In the genomic region with DNA sequence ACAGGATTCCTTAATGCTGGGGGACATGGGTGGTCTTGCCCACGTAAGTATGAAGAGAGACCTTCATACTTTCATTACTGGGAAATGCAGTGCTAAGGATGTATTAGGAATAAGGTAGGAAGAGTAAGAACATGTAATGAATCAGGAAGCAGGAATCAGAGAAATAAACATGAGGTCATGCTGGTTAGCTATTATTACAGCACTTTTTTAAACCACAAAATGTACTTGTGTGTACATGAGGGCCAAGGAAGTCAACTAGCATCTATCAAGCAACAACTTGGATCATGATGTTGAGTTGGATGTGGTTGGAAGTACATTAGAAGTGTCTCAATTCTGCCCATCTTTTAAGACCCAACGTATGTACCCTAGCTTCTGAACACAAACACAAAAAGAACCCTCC, we compare ENCODE assay signal across 25 cellular contexts.
"Had no signal": no experiment of that assay in that cellular context is flagged by ENCODE, and none has a peak within 500 bp of the region (broad histone marks: within the 10 kb centered on the region; RNA-seq: fewer than 3 reads in every experiment).

No MANE protein-coding gene starts in this region.

- H3K4me3 ChIP-seq: transverse colon, uterus had no signal

- DNase-seq: activated CD4-positive, alpha-beta T cell treated with anti-CD3 and anti-CD28 coated beads, Interleukin-2, amount 50 U/mL, for 4 hours; activated CD8-positive, alpha-beta memory T cell treated with anti-CD3 and anti-CD28 coated beads for 24 hours; activated CD8-positive, alpha-beta memory T cell treated with anti-CD3 and anti-CD28 coated beads, Interleukin-2, amount 50 U/mL, for 4 hours; activated T-cell treated with anti-CD3 and anti-CD28 coated beads, Interleukin-2, amount 50 U/mL, for 24 hours; amniotic stem cell; cerebellar nuclear complex; cortex of kidney; endodermal cell; immature natural killer cell; left cardiac atrium; nephron progenitor cell; nucleus accumbens; stimulated activated CD4-positive, alpha-beta T cell treated with anti-CD3 and anti-CD28 coated beads, Interleukin-2, amount 100 ng/mL, for 48 hours; stimulated activated CD8-positive, alpha-beta memory T cell treated with anti-CD3 and anti-CD28 coated beads, Interleukin-4, amount 100 ng/mL, for 48 hours; stimulated activated naive B cell treated with anti-CD40 and anti-IgM and Interleukin-4, amounts not matched to agents 10 μg/mL and 1 μg/mL and 100 μg/mL, for 72 hours; T-helper 1 cell; T-helper 9 cell; transverse colon; uterus had no signal

- H3K36me3 ChIP-seq: transverse colon, uterus had no signal

- H3K4me1 ChIP-seq: foreskin keratinocyte, parathyroid adenoma, uterus had no signal

- H3K27me3 ChIP-seq: transverse colon, uterus had no signal

- H2AFZ ChIP-seq: parathyroid adenoma had no signal

- H3K9me3 ChIP-seq: transverse colon, uterus had no signal

- H3K9ac ChIP-seq: parathyroid adenoma had no signal

- H3K27ac ChIP-seq: foreskin keratinocyte, parathyroid adenoma, transverse colon, uterus had no signal

- ATAC-seq: activated naive CD4-positive, alpha-beta T cell treated with anti-CD3 and anti-CD28 coated beads, Interleukin-2, amount 50 U/mL, for 72 hours; activated T-helper 17 cell treated with anti-CD3 and anti-CD28 coated beads, Interleukin-2, amount 50 U/mL, for 72 hours; foreskin keratinocyte; left cardiac atrium; sciatic nerve; stimulated activated naive B cell treated with anti-CD40 and anti-IgM and Interleukin-4, amounts not matched to agents 10 μg/mL and 1 μg/mL and 100 μg/mL, for 72 hours; WTC11 had no signal
